In genomic region chrX:4622768-4623167, GRCh38 we compare ENCODE assay signal across 21 cellular contexts.
DNase-seq lines count a peak whose midpoint lies in the region; TF ChIP-seq lines count a peak whose summit lies in the region.
"Had no signal": no experiment of that assay in that cellular context is flagged by ENCODE, and none has a peak within 500 bp of the region (broad histone marks: within the 10 kb centered on the region; RNA-seq: fewer than 3 reads in every experiment).

No MANE protein-coding gene starts in this region.

- no peaks in the 10 kb centered on the region for H4K20me1 ChIP-seq in hepatocyte (ENCODE audit: insufficient read depth, poor library complexity, severe bottlenecking)
- H4K20me1 ChIP-seq in GM23248 (ENCODE audit: insufficient read depth): no peaks in the 10 kb centered on the region
- H4K20me1 ChIP-seq: BLaER1 had no signal

- H2AFZ ChIP-seq in hepatocyte (no peak overlapping the region), GM23248 (no peak overlapping the region)

- H3F3A ChIP-seq in GM23248 (ENCODE audit: insufficient read depth): no peaks in the 10 kb centered on the region

- H3K27ac ChIP-seq in breast epithelium (no peak overlapping the region), hepatocyte (no peak overlapping the region), GM23248 (no peak overlapping the region), spleen (no peak overlapping the region)
- H3K27ac ChIP-seq: BLaER1, RWPE1 had no signal

- H3K79me2 ChIP-seq in hepatocyte (no peaks in the 10 kb centered on the region), GM23248 (ENCODE audit: insufficient read depth) (no peaks in the 10 kb centered on the region)

- H3K9me3 ChIP-seq in breast epithelium: no peaks in the 10 kb centered on the region
- H3K9me3 ChIP-seq in hepatocyte (ENCODE audit: low read depth): no peaks in the 10 kb centered on the region
- no peaks in the 10 kb centered on the region for H3K9me3 ChIP-seq in GM23248 (ENCODE audit: low read depth)
- peaks cover 0 to 13% (median 0%) of the 10 kb centered on the region in 8 donors for H3K9me3 ChIP-seq in spleen

- no peak overlapping the region for H3K9ac ChIP-seq in GM23248
- H3K9ac ChIP-seq: BLaER1 had no signal

- no peak for TF ChIP-seq CTCF in breast epithelium (IDR thresholded peaks at IDR 0.05)
- no peak for TF ChIP-seq CTCF in hepatocyte (IDR thresholded peaks at IDR 0.05; ENCODE audit: poor library complexity)
- TF ChIP-seq CTCF in spleen (IDR thresholded peaks at IDR 0.05 in 8 of 11, conservative IDR thresholded peaks at IDR 0.05 in 3 of 11): no peak

- 48% methylated on average over 3 of the region's 3 CpGs for WGBS in hepatocyte (ENCODE audit: low lambda C conversion rate, missing lambda C conversion rate)
- 2 to 3% methylated on average over 3 of the region's 3 CpGs for WGBS in GM23248 (ENCODE audit: low coverage in 1 of 2, low lambda C conversion rate in 2 of 2, missing lambda C conversion rate in 2 of 2), 2 experiments
- WGBS in spleen, 5 donors: 42 to 58% (median 50%) methylated on average over 3 of the region's 3 CpGs

- intact Hi-C loops in breast epithelium (cut with DNase I; ENCODE audit: low total_unique reads) (no loop called here), spleen (cut with DNase I; ENCODE audit: low total_unique reads) (no loop called here)

- H3K4me1 ChIP-seq in breast epithelium: no peaks in the 10 kb centered on the region
- no peaks in the 10 kb centered on the region for H3K4me1 ChIP-seq in hepatocyte (ENCODE audit: insufficient read depth)
- no peaks in the 10 kb centered on the region for H3K4me1 ChIP-seq in GM23248 (ENCODE audit: insufficient read depth)
- no peaks in the 10 kb centered on the region for H3K4me1 ChIP-seq in spleen
- H3K4me1 ChIP-seq: BLaER1 had no signal

- H3K4me2 ChIP-seq in hepatocyte: peak overlapping the region; percentile 55
- no peak overlapping the region for H3K4me2 ChIP-seq in GM23248 (ENCODE audit: unreplicated experiment)
- H3K4me2 ChIP-seq: BLaER1 had no signal

- no peak overlapping the region for H3K4me3 ChIP-seq in breast epithelium
- H3K4me3 ChIP-seq in hepatocyte: no peak overlapping the region
- H3K4me3 ChIP-seq in GM23248: no peak overlapping the region
- H3K4me3 ChIP-seq in spleen: no peak overlapping the region
- H3K4me3 ChIP-seq: BLaER1 had no signal

- H3K36me3 ChIP-seq in breast epithelium (no peaks in the 10 kb centered on the region), hepatocyte (replicated peaks; ENCODE audit: insufficient read depth, low read depth) (no peaks in the 10 kb centered on the region), GM23248 (ENCODE audit: low read depth) (no peaks in the 10 kb centered on the region), spleen (no peaks in the 10 kb centered on the region)
- H3K36me3 ChIP-seq: BLaER1 had no signal

- peak; percentile 7 to 72 for DNase-seq in T47D (ENCODE audit: low read depth in 1 of 2, low spot score in 1 of 2)
- DNase-seq in breast epithelium (ENCODE audit: low spot score in 2 of 2): no peak
- peak; percentile 60 for DNase-seq in NCI-H748 (lab: John Stamatoyannopoulos, UW; ENCODE audit: unreplicated experiment)
- peak; percentile 13 for DNase-seq in hepatocyte (ENCODE audit: low spot score)
- DNase-seq in NCI-H1092 treated with DMSO at 0.1 percent for 48 hours (lab: John Stamatoyannopoulos, UW): no peak
- no peak for DNase-seq in GM23248
- no peak for DNase-seq in effector CD8-positive, alpha-beta T cell (lab: John Stamatoyannopoulos, UW)
- DNase-seq in spleen: no peak
- DNase-seq: Calu3; CD4-positive, alpha-beta memory T cell; DMS79 treated with DMSO at 0.1 percent for 48 hours; Karpas-422; NCI-H1048; NCI-H1694 treated with DMSO at 0.1 percent for 48 hours; NCI-H2107; NCI-H226; PC-3; SIG-M5; T-cell had no signal

- H3K27me3 ChIP-seq in breast epithelium (no peaks in the 10 kb centered on the region), hepatocyte (no peaks in the 10 kb centered on the region), GM23248 (replicated peaks; ENCODE audit: insufficient read depth) (no peaks in the 10 kb centered on the region), spleen (replicated peaks in 1 of 7) (no peaks in the 10 kb centered on the region)
- H3K27me3 ChIP-seq: BLaER1 had no signal

- in situ Hi-C loops in T47D (cut with HindIII; ENCODE audit: low pct_unique_long_range_greater_than_20kb, low sequenced_read_pairs): no loop called here
- in situ Hi-C loops in GM23248 (cut with MboI): no loop called here

- no peak for TF ChIP-seq POLR2A in breast epithelium (IDR thresholded peaks at IDR 0.05)
- no peak for TF ChIP-seq POLR2A in spleen (IDR thresholded peaks at IDR 0.05)

- no peaks in the 10 kb centered on the region for H3K9me2 ChIP-seq in hepatocyte (replicated peaks; ENCODE audit: insufficient read depth)
- H3K9me2 ChIP-seq in GM23248 (ENCODE audit: insufficient read depth): no peaks in the 10 kb centered on the region

Comparison
In these comparisons a context has a peak if more than half of its experiments do, and no peak if none do; other contexts are left out.
1. DNase-seq: peak in T47D (2 of 2), NCI-H748 (single experiment) and hepatocyte (single experiment); none in breast epithelium (0 of 2), NCI-H1092 treated with DMSO at 0.1 percent for 48 hours (single experiment), GM23248 (single experiment), effector CD8-positive, alpha-beta T cell (single experiment) and spleen (single experiment).